Comparison of ENCODE assay signal across 28 cellular contexts in the genomic region with DNA sequence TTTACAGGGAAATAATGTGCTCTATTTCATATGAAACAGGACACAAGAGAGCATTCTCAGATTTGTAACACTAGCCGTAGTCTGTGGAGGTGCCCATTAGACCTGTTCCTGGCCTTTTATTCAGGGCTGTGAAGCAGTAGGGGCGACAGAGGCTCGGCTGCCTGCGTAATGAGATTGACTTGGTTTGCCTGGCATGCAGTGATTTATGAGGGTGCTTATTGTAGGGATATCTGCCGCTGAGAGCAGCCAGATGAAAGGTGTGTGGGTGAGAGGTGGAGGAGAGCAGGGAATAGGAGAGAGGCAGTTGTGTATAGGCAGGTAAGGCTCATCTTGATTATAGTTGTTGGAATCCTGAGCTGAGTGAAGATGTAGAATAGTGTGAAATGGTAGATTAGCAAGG.
"Had no signal": no experiment of that assay in that cellular context is flagged by ENCODE, and none has a peak within 500 bp of the region (broad histone marks: within the 10 kb centered on the region; RNA-seq: fewer than 3 reads in every experiment).

No MANE protein-coding gene starts in this region.

- H3K27me3 Mint-ChIP-seq: activated CD4-positive, alpha-beta T cell treated with anti-CD3 and anti-CD28 coated beads, Interleukin-2, amount 10 ng/mL, durations not matched to agents 24 days and 14 days; activated CD8-positive, alpha-beta memory T cell treated with anti-CD3 and anti-CD28 coated beads, Interleukin-2, amount 10 ng/mL, durations not matched to agents 7 days and 5 days; activated CD8-positive, alpha-beta T cell treated with anti-CD3 and anti-CD28 coated beads for 36 hours; activated naive CD8-positive, alpha-beta T cell treated with anti-CD3 and anti-CD28 coated beads, Interleukin-2, amount 50 U/mL, for 24 hours; dendritic cell treated with granulocyte-macrophage colony-stimulating factor and Interleukin-4, amounts not matched to agents 40 ng/mL and 50 ng/mL, for 4 days; T-helper 17 cell had no signal

- H3K9me3 Mint-ChIP-seq: activated CD4-positive, alpha-beta T cell treated with anti-CD3 and anti-CD28 coated beads, Interleukin-2, amount 10 ng/mL, durations not matched to agents 24 days and 14 days; activated CD8-positive, alpha-beta T cell treated with anti-CD3 and anti-CD28 coated beads for 36 hours; activated naive CD8-positive, alpha-beta T cell treated with anti-CD3 and anti-CD28 coated beads, Interleukin-2, amount 50 U/mL, for 24 hours; activated T-helper 1 cell treated with anti-CD3 and anti-CD28 coated beads, Interleukin-12 subunit alpha, Interleukin-12 subunit beta, Interleukin-2, Interleukin-4 antibody, amounts not matched to agents 30 ng/mL and 10 ng/mL and 1 ng/mL, durations not matched to agents 14 hours and 24 hours and 36 hours; dendritic cell treated with granulocyte-macrophage colony-stimulating factor and Interleukin-4, amounts not matched to agents 40 ng/mL and 50 ng/mL, for 4 days; immature natural killer cell; natural killer cell treated with Interleukin-12 subunit alpha and Interleukin-12 subunit beta and Interleukin-15 and Interleukin-18, amount 100 ng/mL, for 72 hours; stimulated activated naive CD8-positive, alpha-beta T cell treated with anti-CD3 and anti-CD28 coated beads, Interleukin-15, Interleukin-2, amounts not matched to agents 100 ng/mL and 50 ng/mL, for 24 hours had no signal

- H3K4me1 ChIP-seq: foreskin keratinocyte, left ventricle myocardium inferior, psoas muscle, thyroid gland had no signal

- H3K4me1 Mint-ChIP-seq: activated CD4-positive, alpha-beta T cell treated with anti-CD3 and anti-CD28 coated beads, Interleukin-2, amount 10 ng/mL, durations not matched to agents 24 days and 14 days; activated CD8-positive, alpha-beta memory T cell treated with anti-CD3 and anti-CD28 coated beads, Interleukin-2, amount 10 ng/mL, durations not matched to agents 7 days and 5 days; activated naive CD8-positive, alpha-beta T cell treated with anti-CD3 and anti-CD28 coated beads, Interleukin-2, amount 50 U/mL, for 24 hours; immature natural killer cell; T-helper 17 cell had no signal

- H3K4me3 ChIP-seq: cardiac muscle cell, hepatocyte, left ventricle myocardium inferior, ovary, psoas muscle, thyroid gland had no signal

- H3K27ac Mint-ChIP-seq: activated CD4-positive, alpha-beta T cell treated with anti-CD3 and anti-CD28 coated beads, Interleukin-2, amount 10 ng/mL, durations not matched to agents 24 days and 14 days; activated CD8-positive, alpha-beta memory T cell treated with anti-CD3 and anti-CD28 coated beads, Interleukin-2, amount 10 ng/mL, durations not matched to agents 7 days and 5 days; activated CD8-positive, alpha-beta T cell treated with anti-CD3 and anti-CD28 coated beads for 36 hours; activated naive CD8-positive, alpha-beta T cell treated with anti-CD3 and anti-CD28 coated beads, Interleukin-2, amount 50 U/mL, for 24 hours; activated T-helper 1 cell treated with anti-CD3 and anti-CD28 coated beads, Interleukin-12 subunit alpha, Interleukin-12 subunit beta, Interleukin-2, Interleukin-4 antibody, amounts not matched to agents 30 ng/mL and 10 ng/mL and 1 ng/mL, durations not matched to agents 14 hours and 24 hours and 36 hours; dendritic cell treated with granulocyte-macrophage colony-stimulating factor and Interleukin-4, amounts not matched to agents 40 ng/mL and 50 ng/mL, for 4 days; immature natural killer cell; natural killer cell treated with Interleukin-12 subunit alpha and Interleukin-12 subunit beta and Interleukin-15 and Interleukin-18, amount 100 ng/mL, for 72 hours; stimulated activated naive CD8-positive, alpha-beta T cell treated with anti-CD3 and anti-CD28 coated beads, Interleukin-15, Interleukin-2, amounts not matched to agents 100 ng/mL and 50 ng/mL, for 24 hours; T-helper 17 cell had no signal

- H3K27ac ChIP-seq: cardiac muscle cell, foreskin keratinocyte, hepatocyte, left ventricle myocardium inferior, neutrophil, ovary, psoas muscle, thyroid gland had no signal

- H3K4me3 Mint-ChIP-seq: activated CD4-positive, alpha-beta T cell treated with anti-CD3 and anti-CD28 coated beads, Interleukin-2, amount 10 ng/mL, durations not matched to agents 24 days and 14 days; activated CD8-positive, alpha-beta memory T cell treated with anti-CD3 and anti-CD28 coated beads, Interleukin-2, amount 10 ng/mL, durations not matched to agents 7 days and 5 days; activated CD8-positive, alpha-beta T cell treated with anti-CD3 and anti-CD28 coated beads for 36 hours; activated naive CD8-positive, alpha-beta T cell treated with anti-CD3 and anti-CD28 coated beads, Interleukin-2, amount 50 U/mL, for 24 hours; activated T-helper 1 cell treated with anti-CD3 and anti-CD28 coated beads, Interleukin-12 subunit alpha, Interleukin-12 subunit beta, Interleukin-2, Interleukin-4 antibody, amounts not matched to agents 30 ng/mL and 10 ng/mL and 1 ng/mL, durations not matched to agents 14 hours and 24 hours and 36 hours; dendritic cell treated with granulocyte-macrophage colony-stimulating factor and Interleukin-4, amounts not matched to agents 40 ng/mL and 50 ng/mL, for 4 days; immature natural killer cell; natural killer cell treated with Interleukin-12 subunit alpha and Interleukin-12 subunit beta and Interleukin-15 and Interleukin-18, amount 100 ng/mL, for 72 hours; stimulated activated naive CD8-positive, alpha-beta T cell treated with anti-CD3 and anti-CD28 coated beads, Interleukin-15, Interleukin-2, amounts not matched to agents 100 ng/mL and 50 ng/mL, for 24 hours; T-helper 17 cell had no signal

- H3K27me3 ChIP-seq: cardiac muscle cell, foreskin keratinocyte, hepatocyte, neutrophil, ovary, thyroid gland had no signal

- H3K9me3 ChIP-seq: left ventricle myocardium inferior, neutrophil, ovary, psoas muscle, thyroid gland had no signal

- H3K36me3 ChIP-seq: cardiac muscle cell, left ventricle myocardium inferior, neutrophil, ovary, thyroid gland had no signal

- ATAC-seq: activated CD8-positive, alpha-beta memory T cell treated with anti-CD3 and anti-CD28 coated beads, Interleukin-2, amount 10 ng/mL, durations not matched to agents 7 days and 5 days; activated CD8-positive, alpha-beta T cell treated with anti-CD3 and anti-CD28 coated beads for 36 hours; activated naive CD8-positive, alpha-beta T cell treated with anti-CD3 and anti-CD28 coated beads, Interleukin-2, amount 50 U/mL, for 24 hours; foreskin keratinocyte; natural killer cell treated with Interleukin-12 subunit alpha and Interleukin-12 subunit beta and Interleukin-15 and Interleukin-18, amount 100 ng/mL, for 72 hours; psoas muscle; right cardiac atrium; T-helper 17 cell had no signal

- H2AFZ ChIP-seq: hepatocyte had no signal

- H3K79me2 ChIP-seq: hepatocyte had no signal

- DNase-seq: activated CD4-positive, alpha-beta T cell treated with anti-CD3 and anti-CD28 coated beads, Interleukin-2, amount 10 ng/mL, durations not matched to agents 24 days and 14 days; activated CD4-positive, CD25-positive, alpha-beta regulatory T cell; activated CD8-positive, alpha-beta memory T cell treated with anti-CD3 and anti-CD28 coated beads, Interleukin-2, amount 10 ng/mL, durations not matched to agents 7 days and 5 days; activated CD8-positive, alpha-beta T cell treated with anti-CD3 and anti-CD28 coated beads for 36 hours; activated gamma-delta T cell; activated naive CD4-positive, alpha-beta T cell treated with anti-CD3 and anti-CD28 coated beads, Interleukin-2, amount 50 U/mL, for 16 hours; activated naive CD8-positive, alpha-beta T cell treated with anti-CD3 and anti-CD28 coated beads, Interleukin-2, amount 50 U/mL, for 24 hours; activated T-cell treated with anti-CD3 and anti-CD28 coated beads for 4 hours; effector CD4-positive, alpha-beta T cell; foreskin keratinocyte; immature natural killer cell; kidney glomerular epithelial cell; left ventricle myocardium inferior; ovary; psoas muscle; right cardiac atrium; stimulated activated CD4-positive, alpha-beta T cell treated with anti-CD3 and anti-CD28 coated beads, Interleukin-12 subunit alpha, Interleukin-12 subunit beta, amount 100 ng/mL, for 4 hours; stimulated activated CD4-positive, alpha-beta T cell treated with anti-CD3 and anti-CD28 coated beads, Interleukin-4, amount 100 ng/mL, for 4 hours; substantia nigra; T-helper 17 cell; thyroid gland had no signal

- H3K36me3 Mint-ChIP-seq: immature natural killer cell; natural killer cell treated with Interleukin-12 subunit alpha and Interleukin-12 subunit beta and Interleukin-15 and Interleukin-18, amount 100 ng/mL, for 72 hours had no signal

- H3K4me2 ChIP-seq: hepatocyte had no signal
